Comparison of ENCODE assay signal across 11 cellular contexts in genomic region chr22:46753761-46754109, GRCh38. TPM values are rescaled to one million over a fixed set of nuclear protein-coding genes. Genes with fewer than 3 reads are reported as not detected.
DNase-seq lines count a peak whose midpoint lies in the region; ATAC-seq and TF ChIP-seq lines count a peak whose summit lies in the region.
"Had no signal": no experiment of that assay in that cellular context is flagged by ENCODE, and none has a peak within 500 bp of the region (broad histone marks: within the 10 kb centered on the region; RNA-seq: fewer than 3 reads in every experiment).

No MANE protein-coding gene starts in this region.

- DNase-seq in SK-N-SH (no peak), transverse colon (no peak), NCI-H82 (lab: John Stamatoyannopoulos, UW) (no peak), G401 (ENCODE audit: low spot score) (no peak), cerebellar cortex (ENCODE audit: low spot score) (no peak)
- DNase-seq in natural killer cell treated with Interleukin-12 subunit alpha and Interleukin-12 subunit beta and Interleukin-15 and Interleukin-18, amount 100 ng/mL, for 72 hours (ENCODE audit: low spot score): no peak
- no peak for DNase-seq in activated CD4-positive, alpha-beta T cell treated with anti-CD3 and anti-CD28 coated beads for 1 hour
- DNase-seq: naive B cell; NCI-H526; stimulated activated CD4-positive, alpha-beta T cell treated with anti-CD3 and anti-CD28 coated beads, Interleukin-4, amount 100 ng/mL, for 4 hours had no signal

- H3K36me3 ChIP-seq in SK-N-SH (replicated peaks in 1 of 2; ENCODE audit: control insufficient read depth in 1 of 2, insufficient read depth in 2 of 2, low read length in 1 of 2) (no peaks in the 10 kb centered on the region), duodenal mucosa (ENCODE audit: control insufficient read depth in 1 of 2, insufficient read depth in 2 of 2, low read length in 2 of 2) (no peaks in the 10 kb centered on the region), transverse colon (no peaks in the 10 kb centered on the region)

- peaks cover 24 to 26% of the 10 kb centered on the region in 2 experiments; a peak in 3 of 4 replicates for H3K4me1 ChIP-seq in SK-N-SH (ENCODE audit: control insufficient read depth in 1 of 2, insufficient read depth in 2 of 2, low read depth in 1 of 2, low read length in 1 of 2)
- peaks cover 57 to 63% of the 10 kb centered on the region in 2 donors for H3K4me1 ChIP-seq in duodenal mucosa (ENCODE audit: control insufficient read depth in 1 of 2, insufficient read depth in 2 of 2, low read length in 2 of 2)
- H3K4me1 ChIP-seq in transverse colon: peaks cover 33 to 60% (median 49%) of the 10 kb centered on the region in 4 donors

- H4K20me1 ChIP-seq in SK-N-SH (ENCODE audit: insufficient read depth): no peaks in the 10 kb centered on the region

- H3K4me1 Mint-ChIP-seq in natural killer cell treated with Interleukin-12 subunit alpha and Interleukin-12 subunit beta and Interleukin-15 and Interleukin-18, amount 100 ng/mL, for 72 hours (ENCODE audit: low read depth in 2 of 2): peaks cover 28 to 40% of the 10 kb centered on the region in 2 donors

- H3K4me3 Mint-ChIP-seq in natural killer cell treated with Interleukin-12 subunit alpha and Interleukin-12 subunit beta and Interleukin-15 and Interleukin-18, amount 100 ng/mL, for 72 hours: peak overlapping the region; percentile 67

- in situ Hi-C loops in transverse colon (cut with MboI; ENCODE audit: low pct_ligation_motif_present in 1 of 4, low pct_unique_long_range_greater_than_20kb in 1 of 4, low sequenced_read_pairs in 3 of 4) (loop anchor here in 1 of 4 donors (25.0 kb wide), 1 partner anchor 191 kb away; no protein-coding TSS in a partner anchor), G401 (cut with HindIII; ENCODE audit: low sequenced_read_pairs) (no loop called here)

- TF ChIP-seq RAD21 in SK-N-SH (IDR thresholded peaks at IDR 0.05; ENCODE audit: low read length): no peak

- peak overlapping the region; percentile 89 to 96 for H3K27ac Mint-ChIP-seq in natural killer cell treated with Interleukin-12 subunit alpha and Interleukin-12 subunit beta and Interleukin-15 and Interleukin-18, amount 100 ng/mL, for 72 hours

- peaks cover 5% of the 10 kb centered on the region for H3K9me3 Mint-ChIP-seq in natural killer cell treated with Interleukin-12 subunit alpha and Interleukin-12 subunit beta and Interleukin-15 and Interleukin-18, amount 100 ng/mL, for 72 hours

- 60% methylated on average over 3 of the region's 4 CpGs for WGBS in SK-N-SH (ENCODE audit: low lambda C conversion rate)
- 85% methylated on average over 4 of the region's 4 CpGs; no CpG with 5 or more reads in 1 of the 2 donors for WGBS in transverse colon (ENCODE audit: low coverage in 1 of 2), 2 donors

- no peak for ATAC-seq in natural killer cell treated with Interleukin-12 subunit alpha and Interleukin-12 subunit beta and Interleukin-15 and Interleukin-18, amount 100 ng/mL, for 72 hours

- H3K79me2 ChIP-seq in SK-N-SH (ENCODE audit: insufficient read depth): no peaks in the 10 kb centered on the region

- CTCF ChIA-PET in SK-N-SH (lab: Yijun Ruan, JAX): interaction anchor here (1.3 kb wide), 1 partner anchor 192 kb away, joined by 3 read pairs; no protein-coding TSS in a partner anchor

- H3K36me3 Mint-ChIP-seq in natural killer cell treated with Interleukin-12 subunit alpha and Interleukin-12 subunit beta and Interleukin-15 and Interleukin-18, amount 100 ng/mL, for 72 hours: peaks cover 4% of the 10 kb centered on the region

- TF ChIP-seq CTCF in SK-N-SH (IDR thresholded peaks at IDR 0.05) (no peak), transverse colon (IDR thresholded peaks at IDR 0.05) (no peak)

- H3K27ac ChIP-seq in SK-N-SH (ENCODE audit: low read depth in 2 of 2, low read length in 1 of 2): peak overlapping the region; percentile 93
- H3K27ac ChIP-seq in duodenal mucosa (ENCODE audit: low read depth, low read length): peak overlapping the region; percentile 91
- H3K27ac ChIP-seq in transverse colon: peak overlapping the region; percentile 78 to 89 (median 82)

- no peak for TF ChIP-seq POLR2A in transverse colon (IDR thresholded peaks at IDR 0.05)

- intact Hi-C loops in transverse colon (cut with DNase I; ENCODE audit: low total_unique reads): no loop called here

- H3K9ac ChIP-seq in SK-N-SH (peak overlapping the region; percentile 75), duodenal mucosa (ENCODE audit: low read depth in 1 of 2, low read length in 2 of 2) (peak overlapping the region; percentile 43 to 54)

- POLR2A ChIA-PET in SK-N-SH (lab: Yijun Ruan, JAX): no interaction called here

- no peaks in the 10 kb centered on the region for H3K9me2 ChIP-seq in SK-N-SH

- peak overlapping the region; percentile 64 for H3K4me2 ChIP-seq in SK-N-SH

- TF ChIP-seq EP300 in SK-N-SH (IDR thresholded peaks at IDR 0.05; ENCODE audit: borderline replicate concordance in 1 of 2, low read depth in 1 of 2, low read length in 1 of 2): no peak
- no peak for TF ChIP-seq EP300 in transverse colon (IDR thresholded peaks at IDR 0.05; ENCODE audit: low read depth)

- no peaks in the 10 kb centered on the region; the same call in 1 of the 2 replicates for H3K9me3 ChIP-seq in SK-N-SH
- peaks cover 0 to 9% of the 10 kb centered on the region in 2 donors for H3K9me3 ChIP-seq in duodenal mucosa (ENCODE audit: control insufficient read depth in 1 of 2, low read length in 2 of 2)
- no peaks in the 10 kb centered on the region for H3K9me3 ChIP-seq in transverse colon

- no peaks in the 10 kb centered on the region for H3K27me3 Mint-ChIP-seq in natural killer cell treated with Interleukin-12 subunit alpha and Interleukin-12 subunit beta and Interleukin-15 and Interleukin-18, amount 100 ng/mL, for 72 hours

- H3K27me3 ChIP-seq in SK-N-SH (ENCODE audit: insufficient read depth) (no peaks in the 10 kb centered on the region), duodenal mucosa (ENCODE audit: control insufficient read depth in 1 of 2, insufficient read depth in 2 of 2, low read length in 2 of 2) (no peaks in the 10 kb centered on the region), transverse colon (no peaks in the 10 kb centered on the region)

- peak overlapping the region in 1 of 2 experiments; percentile 25; a peak in 1 of 4 replicates for H3K4me3 ChIP-seq in SK-N-SH (ENCODE audit: low read depth in 2 of 2, low read length in 1 of 2)
- H3K4me3 ChIP-seq in duodenal mucosa (ENCODE audit: low read depth in 1 of 2, low read length in 2 of 2): peak overlapping the region in 1 of 2 donors; percentile 32
- H3K4me3 ChIP-seq in transverse colon: no peak overlapping the region

- H3F3A ChIP-seq in SK-N-SH (replicated peaks; ENCODE audit: insufficient read depth): peaks cover 21% of the 10 kb centered on the region

- no peak overlapping the region for H2AFZ ChIP-seq in SK-N-SH (ENCODE audit: low read depth)

TF ChIP-seq in SK-N-SH, 30 proteins besides CTCF, POLR2A, EP300 and RAD21 (continues in another document):
- TF ChIP-seq, protein P1, sequence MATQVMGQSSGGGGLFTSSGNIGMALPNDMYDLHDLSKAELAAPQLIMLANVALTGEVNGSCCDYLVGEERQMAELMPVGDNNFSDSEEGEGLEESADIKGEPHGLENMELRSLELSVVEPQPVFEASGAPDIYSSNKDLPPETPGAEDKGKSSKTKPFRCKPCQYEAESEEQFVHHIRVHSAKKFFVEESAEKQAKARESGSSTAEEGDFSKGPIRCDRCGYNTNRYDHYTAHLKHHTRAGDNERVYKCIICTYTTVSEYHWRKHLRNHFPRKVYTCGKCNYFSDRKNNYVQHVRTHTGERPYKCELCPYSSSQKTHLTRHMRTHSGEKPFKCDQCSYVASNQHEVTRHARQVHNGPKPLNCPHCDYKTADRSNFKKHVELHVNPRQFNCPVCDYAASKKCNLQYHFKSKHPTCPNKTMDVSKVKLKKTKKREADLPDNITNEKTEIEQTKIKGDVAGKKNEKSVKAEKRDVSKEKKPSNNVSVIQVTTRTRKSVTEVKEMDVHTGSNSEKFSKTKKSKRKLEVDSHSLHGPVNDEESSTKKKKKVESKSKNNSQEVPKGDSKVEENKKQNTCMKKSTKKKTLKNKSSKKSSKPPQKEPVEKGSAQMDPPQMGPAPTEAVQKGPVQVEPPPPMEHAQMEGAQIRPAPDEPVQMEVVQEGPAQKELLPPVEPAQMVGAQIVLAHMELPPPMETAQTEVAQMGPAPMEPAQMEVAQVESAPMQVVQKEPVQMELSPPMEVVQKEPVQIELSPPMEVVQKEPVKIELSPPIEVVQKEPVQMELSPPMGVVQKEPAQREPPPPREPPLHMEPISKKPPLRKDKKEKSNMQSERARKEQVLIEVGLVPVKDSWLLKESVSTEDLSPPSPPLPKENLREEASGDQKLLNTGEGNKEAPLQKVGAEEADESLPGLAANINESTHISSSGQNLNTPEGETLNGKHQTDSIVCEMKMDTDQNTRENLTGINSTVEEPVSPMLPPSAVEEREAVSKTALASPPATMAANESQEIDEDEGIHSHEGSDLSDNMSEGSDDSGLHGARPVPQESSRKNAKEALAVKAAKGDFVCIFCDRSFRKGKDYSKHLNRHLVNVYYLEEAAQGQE (IDR thresholded peaks at IDR 0.05; ENCODE audit: low read depth, low read length): no peak
- TF ChIP-seq NFIC (IDR thresholded peaks at IDR 0.05; ENCODE audit: borderline replicate concordance): no peak
- TF ChIP-seq, protein P2, sequence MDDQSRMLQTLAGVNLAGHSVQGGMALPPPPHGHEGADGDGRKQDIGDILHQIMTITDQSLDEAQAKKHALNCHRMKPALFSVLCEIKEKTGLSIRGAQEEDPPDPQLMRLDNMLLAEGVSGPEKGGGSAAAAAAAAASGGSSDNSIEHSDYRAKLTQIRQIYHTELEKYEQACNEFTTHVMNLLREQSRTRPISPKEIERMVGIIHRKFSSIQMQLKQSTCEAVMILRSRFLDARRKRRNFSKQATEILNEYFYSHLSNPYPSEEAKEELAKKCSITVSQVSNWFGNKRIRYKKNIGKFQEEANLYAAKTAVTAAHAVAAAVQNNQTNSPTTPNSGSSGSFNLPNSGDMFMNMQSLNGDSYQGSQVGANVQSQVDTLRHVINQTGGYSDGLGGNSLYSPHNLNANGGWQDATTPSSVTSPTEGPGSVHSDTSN (IDR thresholded peaks at IDR 0.05): no peak
- no peak for TF ChIP-seq MEF2A (IDR thresholded peaks at IDR 0.05; ENCODE audit: borderline replicate concordance, low read depth)

RNA-seq across cellular contexts. Expression of gene TBC1D22A, which starts 8.7 kb away (rescaled TPM):
- polyA plus RNA-seq in SK-N-SH (2012; rRNA removed): 14.5 and 16.5 TPM in 2 replicates
- 12.8 and 14.4 TPM in 2 replicates for polyA plus RNA-seq in SK-N-SH (2012; cell fraction: cytosol; rRNA removed)
- polyA plus RNA-seq in SK-N-SH (2012; cell fraction: nucleus; rRNA removed): 16.3 and 19.4 TPM in 2 replicates
- total RNA-seq in natural killer cell treated with Interleukin-12 subunit alpha and Interleukin-12 subunit beta and Interleukin-15 and Interleukin-18, amount 100 ng/mL, for 72 hours: 10 to 100 TPM; 31.9 to 43.4 TPM
- 100 to 1,000 TPM in 1 of 4 donors, 10 to 100 TPM in 3; 31.2 to 111 (median 41.8) TPM for total RNA-seq in transverse colon
- 11.1 and 14.1 TPM in 2 replicates for total RNA-seq in G401 (2014; rRNA removed; shearing (Covaris generic))

RNA-seq across cellular contexts. Expression of gene CERK, which starts 15.7 kb away (rescaled TPM):
- 32.6 and 33.4 TPM in 2 replicates for polyA plus RNA-seq in SK-N-SH (2012; rRNA removed)
- polyA plus RNA-seq in SK-N-SH (2012; cell fraction: cytosol; rRNA removed): 27.7 and 36.1 TPM in 2 replicates
- polyA plus RNA-seq in SK-N-SH (2012; cell fraction: nucleus; rRNA removed): 23.4 and 24.7 TPM in 2 replicates
- 10 to 100 TPM; 38.1 to 55.8 TPM for total RNA-seq in natural killer cell treated with Interleukin-12 subunit alpha and Interleukin-12 subunit beta and Interleukin-15 and Interleukin-18, amount 100 ng/mL, for 72 hours
- 10 to 100 TPM; 13.7 to 72.2 (median 63.5) TPM for total RNA-seq in transverse colon
- 50.3 and 70.0 TPM in 2 replicates for total RNA-seq in G401 (2014; rRNA removed; shearing (Covaris generic))
